In the genomic region with DNA sequence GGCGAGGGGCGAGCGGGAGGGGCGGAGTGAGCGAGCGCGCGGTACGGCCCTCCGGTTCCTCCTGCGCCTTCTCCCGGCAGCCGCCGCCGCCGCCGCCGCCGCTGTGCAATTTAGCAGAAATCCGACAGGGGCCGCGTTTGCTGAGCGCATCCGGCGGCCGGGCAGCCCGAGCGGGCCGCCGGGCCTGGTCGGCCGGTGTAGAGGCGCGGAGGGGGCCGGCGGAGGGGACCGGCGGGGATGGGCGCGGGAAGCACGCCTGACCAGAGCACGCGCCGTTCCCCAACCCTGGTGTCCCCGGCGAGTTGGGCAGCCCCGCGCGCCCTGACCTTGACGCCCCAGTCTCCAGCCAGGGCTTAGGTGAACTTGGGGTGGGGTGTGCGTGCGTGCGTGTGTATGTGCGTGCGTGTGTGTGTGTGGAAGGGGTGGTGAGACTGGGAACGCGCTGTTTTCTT, we compare ENCODE assay signal across 9 cellular contexts.
DNase-seq lines count a peak whose midpoint lies in the region; ATAC-seq and TF ChIP-seq lines count a peak whose summit lies in the region.
"Had no signal": no experiment of that assay in that cellular context is flagged by ENCODE, and none has a peak within 500 bp of the region (broad histone marks: within the 10 kb centered on the region; RNA-seq: fewer than 3 reads in every experiment).

No MANE protein-coding gene starts in this region.

- H3K9ac ChIP-seq in MM.1S (ENCODE audit: low read length): no peak overlapping the region

- intact Hi-C loops in naive thymus-derived CD4-positive, alpha-beta T cell (cut with micrococcal nuclease): loop anchor here in 1 of 2 donors (5.0 kb wide), 2 partner anchors 700 to 1130 kb away; a partner anchor contains a TSS
- intact Hi-C loops in thyroid gland (cut with DNase I): no loop called here

- POLR2A ChIA-PET in activated CD4-positive, alpha-beta memory T cell treated with anti-CD3 and anti-CD28 coated beads, Interleukin-2, amount 10 ng/mL, durations not matched to agents 7 days and 5 days (lab: Charles Lee): no interaction called here
- POLR2A ChIA-PET in naive thymus-derived CD4-positive, alpha-beta T cell (lab: Charles Lee): no interaction called here

- peak; percentile 80 for DNase-seq in ELF-1 (ENCODE audit: low read depth, low spot score)
- DNase-seq in MM.1S: peak; percentile 23
- peak; percentile 61 for DNase-seq in activated CD4-positive, alpha-beta memory T cell treated with anti-CD3 and anti-CD28 coated beads, Interleukin-2, amount 10 ng/mL, durations not matched to agents 7 days and 5 days
- peak; percentile 41 for DNase-seq in fibroblast of gingiva (ENCODE audit: low read depth)
- peak in 2 of 9 donors; percentile 10 to 70 for DNase-seq in naive thymus-derived CD4-positive, alpha-beta T cell
- DNase-seq in thyroid gland: peak; percentile 67 to 79
- DNase-seq in SHP77 treated with DMSO at 0.1 percent for 48 hours (lab: John Stamatoyannopoulos, UW): no peak

- no peaks in the 10 kb centered on the region for H3K79me2 ChIP-seq in MM.1S (ENCODE audit: low read length)

- peak in 1 of 2 donors; percentile 29 for TF ChIP-seq POLR2A in thyroid gland (IDR thresholded peaks at IDR 0.05)

- no peaks in the 10 kb centered on the region for H3F3A ChIP-seq in MM.1S (ENCODE audit: insufficient read depth, low read length)

- peak overlapping the region; percentile 13 for H3K4me3 Mint-ChIP-seq in activated CD4-positive, alpha-beta memory T cell treated with anti-CD3 and anti-CD28 coated beads, Interleukin-2, amount 10 ng/mL, durations not matched to agents 7 days and 5 days
- H3K4me3 Mint-ChIP-seq in naive thymus-derived CD4-positive, alpha-beta T cell: peak overlapping the region in 9 of 10 donors; percentile 45 to 92 (median 82)

- peaks cover 23% of the 10 kb centered on the region for H3K4me1 Mint-ChIP-seq in activated CD4-positive, alpha-beta memory T cell treated with anti-CD3 and anti-CD28 coated beads, Interleukin-2, amount 10 ng/mL, durations not matched to agents 7 days and 5 days
- H3K4me1 Mint-ChIP-seq in naive thymus-derived CD4-positive, alpha-beta T cell: peaks cover 19 to 42% (median 34%) of the 10 kb centered on the region in 7 donors

- H4K20me1 ChIP-seq in MM.1S (ENCODE audit: insufficient read depth, low read length): no peaks in the 10 kb centered on the region

- H3K27ac Mint-ChIP-seq in activated CD4-positive, alpha-beta memory T cell treated with anti-CD3 and anti-CD28 coated beads, Interleukin-2, amount 10 ng/mL, durations not matched to agents 7 days and 5 days: no peak overlapping the region
- H3K27ac Mint-ChIP-seq in naive thymus-derived CD4-positive, alpha-beta T cell: peak overlapping the region in 1 of 9 donors; percentile 23

- TF ChIP-seq CTCF in MM.1S (IDR thresholded peaks at IDR 0.05; ENCODE audit: low read length) (peak; percentile 14; the same call in 1 of the 2 replicates), thyroid gland (IDR thresholded peaks at IDR 0.05) (peak in 5 of 6 experiments; percentile 24 to 85 (median 73))

- peaks cover 10% of the 10 kb centered on the region for H3K36me3 Mint-ChIP-seq in activated CD4-positive, alpha-beta memory T cell treated with anti-CD3 and anti-CD28 coated beads, Interleukin-2, amount 10 ng/mL, durations not matched to agents 7 days and 5 days (ENCODE audit: low read depth)
- peaks cover 0 to 8% (median 5%) of the 10 kb centered on the region in 5 donors for H3K36me3 Mint-ChIP-seq in naive thymus-derived CD4-positive, alpha-beta T cell

- H3K9me3 ChIP-seq in MM.1S (replicated peaks; ENCODE audit: insufficient read depth, low read length): no peaks in the 10 kb centered on the region
- no peaks in the 10 kb centered on the region for H3K9me3 ChIP-seq in naive thymus-derived CD4-positive, alpha-beta T cell (ENCODE audit: control insufficient read depth in 2 of 3, low read length in 3 of 3)
- no peaks in the 10 kb centered on the region for H3K9me3 ChIP-seq in thyroid gland

- H3K27ac ChIP-seq in MM.1S (ENCODE audit: low read length): no peak overlapping the region
- no peak overlapping the region for H3K27ac ChIP-seq in naive thymus-derived CD4-positive, alpha-beta T cell (ENCODE audit: low read depth, low read length)
- peak overlapping the region in 2 of 3 donors; percentile 30 to 57 for H3K27ac ChIP-seq in thyroid gland
- H3K27ac ChIP-seq: epithelial cell of prostate had no signal

- no peaks in the 10 kb centered on the region for H3K9me2 ChIP-seq in MM.1S (replicated peaks; ENCODE audit: insufficient read depth, low read length)

- H3K4me2 ChIP-seq in MM.1S (ENCODE audit: low read depth, low read length): peak overlapping the region; percentile 66; the same call in 1 of the 2 replicates

- H3K4me1 ChIP-seq in MM.1S (ENCODE audit: low read length): no peaks in the 10 kb centered on the region
- peaks cover 4 to 6% of the 10 kb centered on the region in 2 donors for H3K4me1 ChIP-seq in naive thymus-derived CD4-positive, alpha-beta T cell (ENCODE audit: control insufficient read depth in 2 of 2, insufficient read depth in 2 of 2, low read length in 2 of 2)
- H3K4me1 ChIP-seq in thyroid gland: peaks cover 8 to 24% of the 10 kb centered on the region in 2 donors

- peak overlapping the region; percentile 42; the same call in 1 of the 2 replicates for H3K4me3 ChIP-seq in MM.1S (ENCODE audit: low read length)
- no peak overlapping the region for H3K4me3 ChIP-seq in naive thymus-derived CD4-positive, alpha-beta T cell (ENCODE audit: low read length)
- H3K4me3 ChIP-seq in thyroid gland (replicated peaks in 1 of 3): peak overlapping the region; percentile 3 to 59 (median 46)

- no peaks in the 10 kb centered on the region for H3K36me3 ChIP-seq in MM.1S (replicated peaks; ENCODE audit: insufficient read depth, low read length)
- H3K36me3 ChIP-seq in naive thymus-derived CD4-positive, alpha-beta T cell (ENCODE audit: control insufficient read depth in 2 of 3, insufficient read depth in 3 of 3, low read length in 3 of 3): no peaks in the 10 kb centered on the region
- H3K36me3 ChIP-seq in thyroid gland: no peaks in the 10 kb centered on the region

- peaks cover 78% of the 10 kb centered on the region for H3K27me3 Mint-ChIP-seq in activated CD4-positive, alpha-beta memory T cell treated with anti-CD3 and anti-CD28 coated beads, Interleukin-2, amount 10 ng/mL, durations not matched to agents 7 days and 5 days
- peaks cover 63 to 83% (median 74%) of the 10 kb centered on the region in 5 donors for H3K27me3 Mint-ChIP-seq in naive thymus-derived CD4-positive, alpha-beta T cell

- H3K9me3 Mint-ChIP-seq in activated CD4-positive, alpha-beta memory T cell treated with anti-CD3 and anti-CD28 coated beads, Interleukin-2, amount 10 ng/mL, durations not matched to agents 7 days and 5 days: no peaks in the 10 kb centered on the region
- peaks cover 0 to 13% (median 4%) of the 10 kb centered on the region in 11 donors for H3K9me3 Mint-ChIP-seq in naive thymus-derived CD4-positive, alpha-beta T cell

- H2AFZ ChIP-seq in MM.1S (ENCODE audit: low read length): no peak overlapping the region

- peaks cover 85% of the 10 kb centered on the region for H3K27me3 ChIP-seq in MM.1S (replicated peaks; ENCODE audit: insufficient read depth, low read length)
- H3K27me3 ChIP-seq in naive thymus-derived CD4-positive, alpha-beta T cell (ENCODE audit: control insufficient read depth in 2 of 2, insufficient read depth in 2 of 2, low read length in 2 of 2): peaks cover 0 to 14% of the 10 kb centered on the region in 2 donors
- H3K27me3 ChIP-seq in thyroid gland: no peaks in the 10 kb centered on the region

- peak; percentile 78 for ATAC-seq in GM21576 (IDR thresholded peaks at IDR 0.05; ENCODE audit: unreplicated experiment)
- peak; percentile 10 for ATAC-seq in naive thymus-derived CD4-positive, alpha-beta T cell

- 0 to 2% methylated on average over 4 to 14 of the region's 57 CpGs for WGBS in thyroid gland, 2 donors

- CTCF ChIA-PET in activated CD4-positive, alpha-beta memory T cell treated with anti-CD3 and anti-CD28 coated beads, Interleukin-2, amount 10 ng/mL, durations not matched to agents 7 days and 5 days (lab: Charles Lee): no interaction called here
- CTCF ChIA-PET in naive thymus-derived CD4-positive, alpha-beta T cell (lab: Charles Lee): no interaction called here

Comparison
In these comparisons a context has a peak if more than half of its experiments do, and no peak if none do; other contexts are left out.
1. H3K27ac ChIP-seq: peak in thyroid gland (2 of 3); none in MM.1S (single experiment) and naive thymus-derived CD4-positive, alpha-beta T cell (single experiment).